ENCODE assay signal across 9 cellular contexts in the genomic region with DNA sequence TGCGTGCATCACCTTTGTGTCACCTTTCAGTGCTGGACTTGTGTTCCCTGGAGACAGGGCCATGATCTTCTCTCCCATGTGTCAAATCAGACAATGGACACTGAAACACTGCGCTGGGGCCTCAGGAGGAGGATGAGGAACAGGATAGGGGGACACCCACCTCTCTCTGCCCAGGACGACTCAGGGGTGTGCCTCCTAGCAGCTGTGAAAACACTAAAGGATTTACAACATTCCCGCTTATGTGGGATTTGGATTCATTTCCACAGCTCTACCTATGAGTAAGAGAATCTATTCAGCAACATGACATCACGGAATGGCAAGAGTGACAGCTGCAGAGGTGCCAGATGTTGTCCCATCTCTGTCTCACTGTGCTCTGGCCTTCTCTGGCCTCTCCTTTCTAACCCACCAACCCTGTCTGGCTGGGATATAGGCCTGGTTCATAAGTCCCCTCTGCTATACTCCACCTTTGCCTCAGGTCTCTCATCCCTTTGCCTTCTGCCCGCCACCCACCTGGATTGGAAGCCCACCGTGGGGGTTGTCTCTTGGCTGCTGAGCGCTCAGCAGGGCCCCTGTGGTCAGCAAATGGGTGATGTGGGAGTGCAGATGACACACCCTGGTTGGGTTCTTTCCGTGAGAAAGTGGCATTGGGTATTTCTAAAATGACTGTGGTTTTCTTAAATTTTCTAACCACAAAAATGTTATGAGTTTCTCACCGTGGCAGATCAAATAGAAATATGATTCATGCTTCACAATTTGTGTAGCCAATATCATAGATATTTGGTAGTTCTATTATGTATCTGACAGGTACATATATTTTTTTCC. TPM values are rescaled to one million over a fixed set of nuclear protein-coding genes. Genes with fewer than 3 reads are reported as not detected.
DNase-seq lines count a peak whose midpoint lies in the region; ATAC-seq and TF ChIP-seq lines count a peak whose summit lies in the region.
"Had no signal": no experiment of that assay in that cellular context is flagged by ENCODE, and none has a peak within 500 bp of the region (broad histone marks: within the 10 kb centered on the region; RNA-seq: fewer than 3 reads in every experiment).

No MANE protein-coding gene starts in this region.

- H3K36me3 Mint-ChIP-seq in endodermal cell (ENCODE audit: low read depth) = no peaks in the 10 kb centered on the region
- H3K36me3 Mint-ChIP-seq in stimulated activated effector memory CD8-positive, alpha-beta T cell treated with anti-CD3 and anti-CD28 coated beads, Interleukin-12 subunit alpha, Interleukin-12 subunit beta, amount 100 ng/mL, for 72 hours = peaks cover 5% of the 10 kb centered on the region

- H3K9me3 ChIP-seq in endodermal cell (ENCODE audit: control insufficient read depth, low read length) (peaks cover 12% of the 10 kb centered on the region), right atrium auricular region (no peaks in the 10 kb centered on the region)

- peaks cover 8% of the 10 kb centered on the region for H3K9me3 Mint-ChIP-seq in endodermal cell
- H3K9me3 Mint-ChIP-seq in stimulated activated effector memory CD8-positive, alpha-beta T cell treated with anti-CD3 and anti-CD28 coated beads, Interleukin-12 subunit alpha, Interleukin-12 subunit beta, amount 100 ng/mL, for 72 hours = no peaks in the 10 kb centered on the region

- peaks cover 14% of the 10 kb centered on the region for H3K4me1 Mint-ChIP-seq in endodermal cell
- H3K4me1 Mint-ChIP-seq in stimulated activated effector memory CD8-positive, alpha-beta T cell treated with anti-CD3 and anti-CD28 coated beads, Interleukin-12 subunit alpha, Interleukin-12 subunit beta, amount 100 ng/mL, for 72 hours = peaks cover 44% of the 10 kb centered on the region

- H3K27me3 Mint-ChIP-seq in endodermal cell (ENCODE audit: insufficient read depth) = peaks cover 25% of the 10 kb centered on the region

- ATAC-seq in HG02973 (IDR thresholded peaks at IDR 0.05; ENCODE audit: unreplicated experiment) = peak; percentile 66
- ATAC-seq in activated CD4-positive, CD25-positive, alpha-beta regulatory T cell treated with anti-CD3 and anti-CD28 coated beads, Interleukin-2, amount 50 U/mL, for 24 hours = peak; percentile 90
- peak; percentile 96 for ATAC-seq in stimulated activated effector memory CD8-positive, alpha-beta T cell treated with anti-CD3 and anti-CD28 coated beads, Interleukin-12 subunit alpha, Interleukin-12 subunit beta, amount 100 ng/mL, for 72 hours

- H3K27me3 ChIP-seq in endodermal cell (ENCODE audit: control insufficient read depth, insufficient read depth, low read length, poor library complexity, severe bottlenecking) (peaks cover 3% of the 10 kb centered on the region), right atrium auricular region (no peaks in the 10 kb centered on the region)

- no peak overlapping the region for H3K4me3 ChIP-seq in endodermal cell (ENCODE audit: low read length)
- no peak overlapping the region for H3K4me3 ChIP-seq in right atrium auricular region

- H3K27ac ChIP-seq in endodermal cell (ENCODE audit: low read depth, low read length) = no peak overlapping the region
- no peak overlapping the region for H3K27ac ChIP-seq in right atrium auricular region
- H3K27ac ChIP-seq: C4-2B had no signal

- H3K4me3 Mint-ChIP-seq in endodermal cell = no peak overlapping the region
- H3K4me3 Mint-ChIP-seq in stimulated activated effector memory CD8-positive, alpha-beta T cell treated with anti-CD3 and anti-CD28 coated beads, Interleukin-12 subunit alpha, Interleukin-12 subunit beta, amount 100 ng/mL, for 72 hours = peak overlapping the region; percentile 39

- H3K36me3 ChIP-seq in endodermal cell (ENCODE audit: control insufficient read depth, insufficient read depth, low read length) (no peaks in the 10 kb centered on the region), right atrium auricular region (no peaks in the 10 kb centered on the region)

- H3K4me1 ChIP-seq in endodermal cell (ENCODE audit: control insufficient read depth, insufficient read depth, low read length) (peaks cover 3% of the 10 kb centered on the region), right atrium auricular region (no peaks in the 10 kb centered on the region)

- H3K9ac ChIP-seq in endodermal cell (ENCODE audit: extremely low read depth, low read length, poor library complexity, severe bottlenecking) = no peak overlapping the region

- no peak for TF ChIP-seq CTCF in endodermal cell (conservative IDR thresholded peaks at IDR 0.05)
- TF ChIP-seq CTCF in right atrium auricular region (IDR thresholded peaks at IDR 0.05) = no peak

- DNase-seq in AG20443 (ENCODE audit: low spot score) (peak; percentile 81), endodermal cell (peak; percentile 22), right atrium auricular region (ENCODE audit: low spot score) (no peak), medulla oblongata (ENCODE audit: extremely low spot score) (no peak), DMS79 (lab: John Stamatoyannopoulos, UW) (no peak)
- DNase-seq in stimulated activated effector memory CD8-positive, alpha-beta T cell treated with anti-CD3 and anti-CD28 coated beads, Interleukin-12 subunit alpha, Interleukin-12 subunit beta, amount 100 ng/mL, for 72 hours (ENCODE audit: low spot score in 2 of 2) = peak; percentile 42 to 78

- H3K27ac Mint-ChIP-seq in endodermal cell = no peak overlapping the region
- H3K27ac Mint-ChIP-seq in stimulated activated effector memory CD8-positive, alpha-beta T cell treated with anti-CD3 and anti-CD28 coated beads, Interleukin-12 subunit alpha, Interleukin-12 subunit beta, amount 100 ng/mL, for 72 hours = peak overlapping the region; percentile 83

- 89% methylated on average over 5 to 10 of the region's 10 CpGs for WGBS in endodermal cell (ENCODE audit: insufficient coverage in 1 of 2, insufficient read length in 1 of 2), 2 experiments

RNA-seq across cellular contexts. Expression of gene TLR5, which starts 47.1 kb away (rescaled TPM):
- total RNA-seq in endodermal cell = not detected
- polyA plus RNA-seq in endodermal cell (2013, experiment 1 of 2) = 0.96 TPM
- 0.70 TPM for polyA plus RNA-seq in endodermal cell (2013, experiment 2 of 2)
- 1 to 10 TPM; 1.0 to 3.6 TPM for total RNA-seq in right atrium auricular region

Comparison
In these comparisons a context has a peak if more than half of its experiments do, and no peak if none do; other contexts are left out.
1. DNase-seq: peak in AG20443 (single experiment), endodermal cell (single experiment) and stimulated activated effector memory CD8-positive, alpha-beta T cell treated with anti-CD3 and anti-CD28 coated beads, Interleukin-12 subunit alpha, Interleukin-12 subunit beta, amount 100 ng/mL, for 72 hours (2 of 2); none in right atrium auricular region (single experiment), medulla oblongata (single experiment) and DMS79 (single experiment).
2. Peak in every context shown above with its lines, with median percentiles within 50 percentile points of each other: ATAC-seq.